Comparison of ENCODE assay signal across 1 cellular context in genomic region chr2:88016086-88016947, GRCh38.
TF ChIP-seq lines count a peak whose summit lies in the region.

Gene RNU2-63P, minus strand, starts transcription at chr2:88016547.

TF ChIP-seq in K562, 482 proteins besides CTCF, POLR2A, EP300 and RAD21 (continued from another document and continues in another):
- TF ChIP-seq ZNF609 (CRISPR knock-in tag; IDR thresholded peaks at IDR 0.05; ENCODE audit: borderline replicate concordance): peak; percentile 83; the same call in 1 of the 2 replicates
- peak; percentile 83 for TF ChIP-seq MAFF (IDR thresholded peaks at IDR 0.05; ENCODE audit: low read length)
- no peak for TF ChIP-seq MED1 (CRISPR knock-in tag; IDR thresholded peaks at IDR 0.05; ENCODE audit: borderline replicate concordance)
- TF ChIP-seq, protein P1, sequence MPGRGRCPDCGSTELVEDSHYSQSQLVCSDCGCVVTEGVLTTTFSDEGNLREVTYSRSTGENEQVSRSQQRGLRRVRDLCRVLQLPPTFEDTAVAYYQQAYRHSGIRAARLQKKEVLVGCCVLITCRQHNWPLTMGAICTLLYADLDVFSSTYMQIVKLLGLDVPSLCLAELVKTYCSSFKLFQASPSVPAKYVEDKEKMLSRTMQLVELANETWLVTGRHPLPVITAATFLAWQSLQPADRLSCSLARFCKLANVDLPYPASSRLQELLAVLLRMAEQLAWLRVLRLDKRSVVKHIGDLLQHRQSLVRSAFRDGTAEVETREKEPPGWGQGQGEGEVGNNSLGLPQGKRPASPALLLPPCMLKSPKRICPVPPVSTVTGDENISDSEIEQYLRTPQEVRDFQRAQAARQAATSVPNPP (IDR thresholded peaks at IDR 0.05; ENCODE audit: borderline replicate concordance, insufficient read depth, insufficient read length): no peak
- no peak for TF ChIP-seq GATAD2A (IDR thresholded peaks at IDR 0.05)
- no peak for TF ChIP-seq TAF7 (tag; IDR thresholded peaks at IDR 0.05)
- TF ChIP-seq FOXJ3 (CRISPR knock-in tag; IDR thresholded peaks at IDR 0.05): no peak
- TF ChIP-seq ZNF280A (IDR thresholded peaks at IDR 0.05; ENCODE audit: low read depth, partially characterized antibody): no peak
- TF ChIP-seq TBP (optimal IDR thresholded peaks at IDR 0.05; ENCODE audit: low read depth, low read length): no peak
- no peak for TF ChIP-seq BDP1 (IDR thresholded peaks at IDR 0.05; ENCODE audit: insufficient read depth, insufficient read length)
- TF ChIP-seq TAF15 (IDR thresholded peaks at IDR 0.05; ENCODE audit: low read depth, low read length): no peak
- 0 out of 2 replicates have a peak, but pooled peaks have one; percentile 63 for TF ChIP-seq ZFPM2 (CRISPR knock-in tag; IDR thresholded peaks at IDR 0.05)
- no peak for TF ChIP-seq ZNF146 (CRISPR knock-in tag; IDR thresholded peaks at IDR 0.05; ENCODE audit: unreplicated experiment)
- TF ChIP-seq ZNF76 (CRISPR knock-in tag; IDR thresholded peaks at IDR 0.05; ENCODE audit: borderline replicate concordance): no peak
- TF ChIP-seq ARID1B (IDR thresholded peaks at IDR 0.05): peak; percentile 39; the same call in 1 of the 2 replicates
- no peak for TF ChIP-seq SMARCC2 (IDR thresholded peaks at IDR 0.05; ENCODE audit: low read depth)
- TF ChIP-seq ZNF274 (IDR thresholded peaks at IDR 0.05; ENCODE audit: borderline replicate concordance, low read depth, low read length): no peak
- TF ChIP-seq HNRNPH1 (optimal IDR thresholded peaks at IDR 0.05; ENCODE audit: low read depth, low read length): no peak
- TF ChIP-seq ZBTB40 (IDR thresholded peaks at IDR 0.05): no peak
- no peak for TF ChIP-seq ZBTB40 (CRISPR knock-in tag; IDR thresholded peaks at IDR 0.05)
- TF ChIP-seq ZNF384 (IDR thresholded peaks at IDR 0.05; ENCODE audit: low read depth, low read length): peak; percentile 12; the same call in 1 of the 2 replicates
- TF ChIP-seq, protein P2, sequence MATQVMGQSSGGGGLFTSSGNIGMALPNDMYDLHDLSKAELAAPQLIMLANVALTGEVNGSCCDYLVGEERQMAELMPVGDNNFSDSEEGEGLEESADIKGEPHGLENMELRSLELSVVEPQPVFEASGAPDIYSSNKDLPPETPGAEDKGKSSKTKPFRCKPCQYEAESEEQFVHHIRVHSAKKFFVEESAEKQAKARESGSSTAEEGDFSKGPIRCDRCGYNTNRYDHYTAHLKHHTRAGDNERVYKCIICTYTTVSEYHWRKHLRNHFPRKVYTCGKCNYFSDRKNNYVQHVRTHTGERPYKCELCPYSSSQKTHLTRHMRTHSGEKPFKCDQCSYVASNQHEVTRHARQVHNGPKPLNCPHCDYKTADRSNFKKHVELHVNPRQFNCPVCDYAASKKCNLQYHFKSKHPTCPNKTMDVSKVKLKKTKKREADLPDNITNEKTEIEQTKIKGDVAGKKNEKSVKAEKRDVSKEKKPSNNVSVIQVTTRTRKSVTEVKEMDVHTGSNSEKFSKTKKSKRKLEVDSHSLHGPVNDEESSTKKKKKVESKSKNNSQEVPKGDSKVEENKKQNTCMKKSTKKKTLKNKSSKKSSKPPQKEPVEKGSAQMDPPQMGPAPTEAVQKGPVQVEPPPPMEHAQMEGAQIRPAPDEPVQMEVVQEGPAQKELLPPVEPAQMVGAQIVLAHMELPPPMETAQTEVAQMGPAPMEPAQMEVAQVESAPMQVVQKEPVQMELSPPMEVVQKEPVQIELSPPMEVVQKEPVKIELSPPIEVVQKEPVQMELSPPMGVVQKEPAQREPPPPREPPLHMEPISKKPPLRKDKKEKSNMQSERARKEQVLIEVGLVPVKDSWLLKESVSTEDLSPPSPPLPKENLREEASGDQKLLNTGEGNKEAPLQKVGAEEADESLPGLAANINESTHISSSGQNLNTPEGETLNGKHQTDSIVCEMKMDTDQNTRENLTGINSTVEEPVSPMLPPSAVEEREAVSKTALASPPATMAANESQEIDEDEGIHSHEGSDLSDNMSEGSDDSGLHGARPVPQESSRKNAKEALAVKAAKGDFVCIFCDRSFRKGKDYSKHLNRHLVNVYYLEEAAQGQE (CRISPR knock-in tag; IDR thresholded peaks at IDR 0.05; ENCODE audit: low read depth): no peak
- peak; percentile 90 for TF ChIP-seq ZNF655 (CRISPR knock-in tag; IDR thresholded peaks at IDR 0.05)
- TF ChIP-seq PTBP1 (IDR thresholded peaks at IDR 0.05; ENCODE audit: low read depth, low read length): peak; percentile 75; the same call in 1 of the 2 replicates
- peak; percentile 96 for TF ChIP-seq DLX4 (CRISPR knock-in tag; IDR thresholded peaks at IDR 0.05)
- no peak; the same call in none of the 2 replicates for TF ChIP-seq RFX5 (IDR thresholded peaks at IDR 0.05; ENCODE audit: low read depth, low read length)
- TF ChIP-seq KLF13 (tag; IDR thresholded peaks at IDR 0.05; ENCODE audit: borderline replicate concordance, low read depth): peak; percentile 54; the same call in 1 of the 2 replicates
- TF ChIP-seq, protein P3, sequence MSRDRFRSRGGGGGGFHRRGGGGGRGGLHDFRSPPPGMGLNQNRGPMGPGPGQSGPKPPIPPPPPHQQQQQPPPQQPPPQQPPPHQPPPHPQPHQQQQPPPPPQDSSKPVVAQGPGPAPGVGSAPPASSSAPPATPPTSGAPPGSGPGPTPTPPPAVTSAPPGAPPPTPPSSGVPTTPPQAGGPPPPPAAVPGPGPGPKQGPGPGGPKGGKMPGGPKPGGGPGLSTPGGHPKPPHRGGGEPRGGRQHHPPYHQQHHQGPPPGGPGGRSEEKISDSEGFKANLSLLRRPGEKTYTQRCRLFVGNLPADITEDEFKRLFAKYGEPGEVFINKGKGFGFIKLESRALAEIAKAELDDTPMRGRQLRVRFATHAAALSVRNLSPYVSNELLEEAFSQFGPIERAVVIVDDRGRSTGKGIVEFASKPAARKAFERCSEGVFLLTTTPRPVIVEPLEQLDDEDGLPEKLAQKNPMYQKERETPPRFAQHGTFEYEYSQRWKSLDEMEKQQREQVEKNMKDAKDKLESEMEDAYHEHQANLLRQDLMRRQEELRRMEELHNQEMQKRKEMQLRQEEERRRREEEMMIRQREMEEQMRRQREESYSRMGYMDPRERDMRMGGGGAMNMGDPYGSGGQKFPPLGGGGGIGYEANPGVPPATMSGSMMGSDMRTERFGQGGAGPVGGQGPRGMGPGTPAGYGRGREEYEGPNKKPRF (IDR thresholded peaks at IDR 0.05; ENCODE audit: low read depth, low read length): no peak
